10 cellular contexts compared by ENCODE assay signal in the genomic region with DNA sequence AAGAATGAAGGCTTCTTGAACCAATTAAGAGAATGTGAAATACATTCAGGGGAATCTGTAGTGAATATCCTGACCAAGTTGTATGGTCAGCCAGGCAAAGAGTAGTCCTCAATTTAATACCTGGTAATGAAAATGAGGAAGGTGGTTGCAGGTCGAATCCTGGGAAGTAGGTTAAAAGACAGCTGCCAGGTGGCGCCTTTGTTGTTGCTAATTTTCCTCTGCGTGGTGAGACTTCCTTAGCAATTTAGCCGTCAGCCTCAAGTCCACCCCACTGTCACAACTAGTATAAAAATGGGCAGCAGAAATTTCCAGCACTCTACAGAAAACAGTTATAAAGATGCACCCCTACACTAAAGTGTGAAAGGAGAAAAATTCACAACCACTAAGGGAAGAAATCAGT.
DNase-seq lines count a peak whose midpoint lies in the region; TF ChIP-seq lines count a peak whose summit lies in the region.
"Had no signal": no experiment of that assay in that cellular context is flagged by ENCODE, and none has a peak within 500 bp of the region (broad histone marks: within the 10 kb centered on the region; RNA-seq: fewer than 3 reads in every experiment).

No MANE protein-coding gene starts in this region.

- no peaks in the 10 kb centered on the region for H3K36me3 Mint-ChIP-seq in nephron (ENCODE audit: low read depth)
- H3K36me3 Mint-ChIP-seq in activated naive CD8-positive, alpha-beta T cell treated with anti-CD3 and anti-CD28 coated beads for 36 hours: no peaks in the 10 kb centered on the region

- H3K27ac ChIP-seq in ascending aorta: no peak overlapping the region
- H3K27ac ChIP-seq: neutrophil had no signal

- peaks cover 18% of the 10 kb centered on the region for H3K4me1 Mint-ChIP-seq in nephron
- no peaks in the 10 kb centered on the region for H3K4me1 Mint-ChIP-seq in activated naive CD8-positive, alpha-beta T cell treated with anti-CD3 and anti-CD28 coated beads for 36 hours

- H3K4me1 ChIP-seq in ascending aorta: no peaks in the 10 kb centered on the region

- H3K4me3 ChIP-seq in GM12864 (ENCODE audit: low read depth, low read length) (no peak overlapping the region), cardiac fibroblast (replicated peaks in 1 of 2; ENCODE audit: low read depth in 2 of 2, low read length in 2 of 2) (no peak overlapping the region), ascending aorta (no peak overlapping the region)

- no peak overlapping the region for H3K4me3 Mint-ChIP-seq in nephron
- H3K4me3 Mint-ChIP-seq in activated naive CD8-positive, alpha-beta T cell treated with anti-CD3 and anti-CD28 coated beads for 36 hours: no peak overlapping the region
- H3K4me3 Mint-ChIP-seq: dendritic cell treated with granulocyte-macrophage colony-stimulating factor and Interleukin-4, amounts not matched to agents 40 ng/mL and 50 ng/mL, for 4 days had no signal

- H3K27me3 ChIP-seq in ascending aorta: no peaks in the 10 kb centered on the region
- H3K27me3 ChIP-seq: neutrophil had no signal

- H3K9me3 ChIP-seq in ascending aorta: no peaks in the 10 kb centered on the region
- H3K9me3 ChIP-seq: neutrophil had no signal

- H3K27me3 Mint-ChIP-seq in nephron (ENCODE audit: low read depth): peaks cover 2% of the 10 kb centered on the region
- peaks cover 23% of the 10 kb centered on the region for H3K27me3 Mint-ChIP-seq in activated naive CD8-positive, alpha-beta T cell treated with anti-CD3 and anti-CD28 coated beads for 36 hours
- H3K27me3 Mint-ChIP-seq: dendritic cell treated with granulocyte-macrophage colony-stimulating factor and Interleukin-4, amounts not matched to agents 40 ng/mL and 50 ng/mL, for 4 days had no signal

- DNase-seq in GM12864 (ENCODE audit: low read depth) (no peak), M059J (ENCODE audit: low read depth) (peak; percentile 23), cardiac fibroblast (ENCODE audit: low read depth in 2 of 2) (peak; percentile 14 to 41), ascending aorta (ENCODE audit: low spot score in 2 of 2) (no peak)
- no peak for DNase-seq in activated naive CD8-positive, alpha-beta T cell treated with anti-CD3 and anti-CD28 coated beads for 36 hours
- no peak for DNase-seq in activated naive CD4-positive, alpha-beta T cell treated with Interleukin-2 at 50 U/mL for 16 hours
- DNase-seq: stimulated activated naive CD4-positive, alpha-beta T cell treated with Interleukin-2 at 50 U/mL for 16 hours had no signal

- no peaks in the 10 kb centered on the region for H3K9me3 Mint-ChIP-seq in nephron
- H3K9me3 Mint-ChIP-seq in activated naive CD8-positive, alpha-beta T cell treated with anti-CD3 and anti-CD28 coated beads for 36 hours: no peaks in the 10 kb centered on the region
- H3K9me3 Mint-ChIP-seq: dendritic cell treated with granulocyte-macrophage colony-stimulating factor and Interleukin-4, amounts not matched to agents 40 ng/mL and 50 ng/mL, for 4 days had no signal

- intact Hi-C loops in ascending aorta (cut with DNase I): loop anchor here (5.0 kb wide), 1 partner anchor 328 kb away; the partner anchor contains the start of gene LHFPL6

- TF ChIP-seq CTCF in GM12864 (IDR thresholded peaks at IDR 0.05; ENCODE audit: low read depth, low read length, missing control alignments) (peak; percentile 23), cardiac fibroblast (IDR thresholded peaks at IDR 0.05; ENCODE audit: low read depth, low read length) (no peak), nephron (IDR thresholded peaks at IDR 0.05; ENCODE audit: unreplicated experiment in 3 of 3) (peak in 1 of 3 experiments; percentile 23), ascending aorta (IDR thresholded peaks at IDR 0.05) (peak in 1 of 3 experiments; percentile 30)

- H3K27ac Mint-ChIP-seq in nephron: peak overlapping the region in 2 of 3 experiments; percentile 76 to 80
- H3K27ac Mint-ChIP-seq in activated naive CD8-positive, alpha-beta T cell treated with anti-CD3 and anti-CD28 coated beads for 36 hours: no peak overlapping the region
- H3K27ac Mint-ChIP-seq: dendritic cell treated with granulocyte-macrophage colony-stimulating factor and Interleukin-4, amounts not matched to agents 40 ng/mL and 50 ng/mL, for 4 days had no signal

- H3K36me3 ChIP-seq in ascending aorta: no peaks in the 10 kb centered on the region
- H3K36me3 ChIP-seq: neutrophil had no signal

Comparison
In these comparisons a context has a peak if more than half of its experiments do, and no peak if none do; other contexts are left out.
1. DNase-seq: peak in M059J (single experiment) and cardiac fibroblast (2 of 2); none in GM12864 (single experiment), ascending aorta (0 of 2), activated naive CD8-positive, alpha-beta T cell treated with anti-CD3 and anti-CD28 coated beads for 36 hours (single experiment) and activated naive CD4-positive, alpha-beta T cell treated with Interleukin-2 at 50 U/mL for 16 hours (single experiment).